In genomic region chr4:86155766-86156165, GRCh38 we compare ENCODE assay signal across 31 cellular contexts.
"Had no signal": no experiment of that assay in that cellular context is flagged by ENCODE, and none has a peak within 500 bp of the region (broad histone marks: within the 10 kb centered on the region; RNA-seq: fewer than 3 reads in every experiment).

No MANE protein-coding gene starts in this region.

- H3K4me3 ChIP-seq: adrenal gland, body of pancreas, coronary artery, gastroesophageal sphincter, hepatocyte, right atrium auricular region, spleen, tibial nerve had no signal

- H3K27ac ChIP-seq: adrenal gland, body of pancreas, coronary artery, gastroesophageal sphincter, hepatocyte, parathyroid adenoma, right atrium auricular region, spleen, tibial nerve, WERI-Rb-1 had no signal

- H3K27ac Mint-ChIP-seq: activated CD4-positive, alpha-beta memory T cell treated with anti-CD3 and anti-CD28 coated beads for 36 hours; activated CD4-positive, alpha-beta T cell treated with anti-CD3 and anti-CD28 coated beads, Interleukin-2, amount 10 ng/mL, durations not matched to agents 24 days and 14 days; activated naive CD4-positive, alpha-beta T cell treated with anti-CD3 and anti-CD28 coated beads for 36 hours; activated naive CD8-positive, alpha-beta T cell treated with anti-CD3 and anti-CD28 coated beads for 36 hours; activated T-helper 1 cell treated with anti-CD3 and anti-CD28 coated beads, Interleukin-12 subunit alpha, Interleukin-12 subunit beta, Interleukin-2, Interleukin-4 antibody, amounts not matched to agents 30 ng/mL and 10 ng/mL and 1 ng/mL, durations not matched to agents 14 hours and 24 hours and 36 hours; naive thymus-derived CD4-positive, alpha-beta T cell; T-helper 17 cell had no signal

- ATAC-seq: activated CD4-positive, CD25-positive, alpha-beta regulatory T cell treated with anti-CD3 and anti-CD28 coated beads, Interleukin-2, amount 50 U/mL, for 24 hours; body of pancreas; gastroesophageal sphincter; left cardiac atrium; left ventricle myocardium superior; naive thymus-derived CD4-positive, alpha-beta T cell; T-helper 17 cell had no signal

- H3K4me1 Mint-ChIP-seq: activated CD4-positive, alpha-beta T cell treated with anti-CD3 and anti-CD28 coated beads, Interleukin-2, amount 10 ng/mL, durations not matched to agents 24 days and 14 days; activated naive CD8-positive, alpha-beta T cell treated with anti-CD3 and anti-CD28 coated beads for 36 hours; naive thymus-derived CD4-positive, alpha-beta T cell; T-helper 17 cell had no signal

- H3K36me3 ChIP-seq: adrenal gland, gastroesophageal sphincter, right atrium auricular region, spleen, tibial nerve, WERI-Rb-1 had no signal

- H2AFZ ChIP-seq: hepatocyte, parathyroid adenoma had no signal

- H3K9me3 ChIP-seq: body of pancreas, gastroesophageal sphincter, right atrium auricular region, spleen, tibial nerve had no signal

- H3K4me3 Mint-ChIP-seq: activated CD4-positive, alpha-beta memory T cell treated with anti-CD3 and anti-CD28 coated beads for 36 hours; activated CD4-positive, alpha-beta T cell treated with anti-CD3 and anti-CD28 coated beads, Interleukin-2, amount 10 ng/mL, durations not matched to agents 24 days and 14 days; activated naive CD4-positive, alpha-beta T cell treated with anti-CD3 and anti-CD28 coated beads for 36 hours; activated naive CD8-positive, alpha-beta T cell treated with anti-CD3 and anti-CD28 coated beads for 36 hours; activated T-helper 1 cell treated with anti-CD3 and anti-CD28 coated beads, Interleukin-12 subunit alpha, Interleukin-12 subunit beta, Interleukin-2, Interleukin-4 antibody, amounts not matched to agents 30 ng/mL and 10 ng/mL and 1 ng/mL, durations not matched to agents 14 hours and 24 hours and 36 hours; naive thymus-derived CD4-positive, alpha-beta T cell; T-helper 17 cell had no signal

- H3K27me3 Mint-ChIP-seq: activated CD4-positive, alpha-beta memory T cell treated with anti-CD3 and anti-CD28 coated beads for 36 hours; activated CD4-positive, alpha-beta T cell treated with anti-CD3 and anti-CD28 coated beads, Interleukin-2, amount 10 ng/mL, durations not matched to agents 24 days and 14 days; naive thymus-derived CD4-positive, alpha-beta T cell; T-helper 17 cell had no signal

- H3K27me3 ChIP-seq: adrenal gland, body of pancreas, dorsolateral prefrontal cortex, gastroesophageal sphincter, hepatocyte, right atrium auricular region, spleen, tibial nerve had no signal

- H3K79me2 ChIP-seq: hepatocyte, parathyroid adenoma had no signal

- H3K4me1 ChIP-seq: body of pancreas, gastroesophageal sphincter, parathyroid adenoma, right atrium auricular region, spleen, tibial nerve had no signal

- H3K36me3 Mint-ChIP-seq: activated CD4-positive, alpha-beta memory T cell treated with anti-CD3 and anti-CD28 coated beads for 36 hours; activated naive CD8-positive, alpha-beta T cell treated with anti-CD3 and anti-CD28 coated beads for 36 hours; naive thymus-derived CD4-positive, alpha-beta T cell had no signal

- H3K9me3 Mint-ChIP-seq: activated CD4-positive, alpha-beta memory T cell treated with anti-CD3 and anti-CD28 coated beads for 36 hours; activated CD4-positive, alpha-beta T cell treated with anti-CD3 and anti-CD28 coated beads, Interleukin-2, amount 10 ng/mL, durations not matched to agents 24 days and 14 days; activated naive CD4-positive, alpha-beta T cell treated with anti-CD3 and anti-CD28 coated beads for 36 hours; activated naive CD8-positive, alpha-beta T cell treated with anti-CD3 and anti-CD28 coated beads for 36 hours; activated T-helper 1 cell treated with anti-CD3 and anti-CD28 coated beads, Interleukin-12 subunit alpha, Interleukin-12 subunit beta, Interleukin-2, Interleukin-4 antibody, amounts not matched to agents 30 ng/mL and 10 ng/mL and 1 ng/mL, durations not matched to agents 14 hours and 24 hours and 36 hours had no signal

- H3K9ac ChIP-seq: parathyroid adenoma had no signal

- H3K4me2 ChIP-seq: hepatocyte had no signal

- DNase-seq: activated CD4-positive, alpha-beta memory T cell treated with anti-CD3 and anti-CD28 coated beads for 36 hours; activated CD4-positive, alpha-beta T cell treated with anti-CD3 and anti-CD28 coated beads, Interleukin-2, amount 10 ng/mL, durations not matched to agents 24 days and 14 days; activated CD8-positive, alpha-beta memory T cell treated with anti-CD3 and anti-CD28 coated beads, Interleukin-2, amount 50 U/mL, for 4 hours; activated effector memory CD4-positive, alpha-beta T cell treated with anti-CD3 and anti-CD28 coated beads, Interleukin-2, amount 50 U/mL, for 16 hours; activated naive CD4-positive, alpha-beta T cell treated with anti-CD3 and anti-CD28 coated beads for 36 hours; activated naive CD8-positive, alpha-beta T cell treated with anti-CD3 and anti-CD28 coated beads for 36 hours; activated T-cell treated with anti-CD3 and anti-CD28 coated beads, Interleukin-2, amount 50 U/mL, for 1 hour; adrenal gland; aorta; body of pancreas; dorsolateral prefrontal cortex; effector memory CD4-positive, alpha-beta T cell; erythroblast; islet precursor cell; left cardiac atrium; left ventricle myocardium superior; naive thymus-derived CD4-positive, alpha-beta T cell; nucleus accumbens; spleen; stimulated activated naive CD4-positive, alpha-beta T cell treated with Interleukin-2 at 50 U/mL for 16 hours; T-helper 17 cell; T1000; WERI-Rb-1 had no signal
